In the genomic region with DNA sequence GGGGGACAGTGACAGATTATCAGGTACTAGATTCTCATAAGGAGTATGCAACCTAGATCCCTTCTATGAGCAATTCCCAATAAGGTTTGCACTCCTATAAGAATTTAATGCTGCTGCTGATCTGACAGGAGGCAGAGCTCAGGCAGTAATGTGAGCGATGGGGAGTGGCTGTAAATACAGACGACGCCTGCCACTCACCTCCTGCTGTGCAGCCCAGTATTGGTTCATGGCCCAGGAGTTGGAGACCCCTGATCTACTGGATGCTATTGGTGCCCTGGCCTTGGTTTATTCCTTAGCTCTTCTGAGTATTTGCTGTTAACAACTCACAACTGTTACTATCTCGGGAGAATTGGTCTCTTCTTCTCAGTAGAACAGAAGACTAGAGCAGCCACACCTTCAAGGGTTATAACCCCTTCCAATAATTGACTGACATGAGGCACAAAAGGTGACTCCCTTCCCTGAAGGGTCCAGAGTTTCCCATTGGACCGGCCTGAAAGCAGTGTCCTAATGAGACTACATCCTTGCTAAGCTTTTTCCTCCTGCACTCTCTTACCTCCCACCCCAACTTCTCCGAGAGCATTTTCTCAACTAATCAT, we compare ENCODE assay signal across 16 cellular contexts. TPM values are rescaled to one million over a fixed set of nuclear protein-coding genes. Genes with fewer than 3 reads are reported as not detected.
DNase-seq lines count a peak whose midpoint lies in the region; ATAC-seq, FAIRE-seq and TF ChIP-seq lines count a peak whose summit lies in the region.
"Had no signal": no experiment of that assay in that cellular context is flagged by ENCODE, and none has a peak within 500 bp of the region (broad histone marks: within the 10 kb centered on the region; RNA-seq: fewer than 3 reads in every experiment).

No MANE protein-coding gene starts in this region.

- no peaks in the 10 kb centered on the region for H3K9me3 Mint-ChIP-seq in natural killer cell treated with Interleukin-12 subunit alpha and Interleukin-12 subunit beta and Interleukin-15 and Interleukin-18, amount 100 ng/mL, for 72 hours

- H3K4me3 ChIP-seq in PC-9 (no peak overlapping the region), esophagus (ENCODE audit: low read depth in 1 of 2, low read length in 2 of 2) (no peak overlapping the region), small intestine (ENCODE audit: low read depth in 1 of 2, low read length in 2 of 2) (peak overlapping the region in 1 of 2 donors; percentile 19)

- no peaks in the 10 kb centered on the region for H3K36me3 ChIP-seq in PC-9 (ENCODE audit: low read depth)
- no peaks in the 10 kb centered on the region for H3K36me3 ChIP-seq in esophagus (ENCODE audit: control insufficient read depth in 2 of 2, insufficient read depth in 2 of 2, low read length in 1 of 2)
- H3K36me3 ChIP-seq in small intestine (ENCODE audit: control insufficient read depth in 2 of 2, insufficient read depth in 2 of 2, low read length in 2 of 2), result no peaks in the 10 kb centered on the region

- no TSS peak for BruUV-seq in PC-9 (replicated peaks; lab: Mats Ljungman, UMichigan)

- H3K79me2 ChIP-seq in PC-9 (ENCODE audit: low read depth), result no peaks in the 10 kb centered on the region

- no peaks in the 10 kb centered on the region for H3K9me2 ChIP-seq in PC-9 (ENCODE audit: insufficient read depth)

- WGBS in esophagus, 2 donors, result 66 to 87% methylated on average over 6 of the region's 6 CpGs
- 19 to 57% (median 43%) methylated on average over 6 of the region's 6 CpGs for WGBS in small intestine, 3 donors

- H3K4me1 ChIP-seq in PC-9 (replicated peaks; ENCODE audit: insufficient read depth), result peaks cover 19% of the 10 kb centered on the region
- no peaks in the 10 kb centered on the region for H3K4me1 ChIP-seq in esophagus (ENCODE audit: control insufficient read depth in 2 of 2, insufficient read depth in 2 of 2, low read length in 1 of 2)
- H3K4me1 ChIP-seq in small intestine (ENCODE audit: control insufficient read depth in 2 of 2, insufficient read depth in 1 of 2, low read depth in 1 of 2, low read length in 1 of 2), result peaks cover 0 to 2% of the 10 kb centered on the region in 2 donors

- H2AFZ ChIP-seq in PC-9, result no peak overlapping the region

- H3K27ac Mint-ChIP-seq in natural killer cell treated with Interleukin-12 subunit alpha and Interleukin-12 subunit beta and Interleukin-15 and Interleukin-18, amount 100 ng/mL, for 72 hours, result peak overlapping the region in 1 of 2 donors; percentile 19

- ATAC-seq in natural killer cell treated with Interleukin-12 subunit alpha and Interleukin-12 subunit beta and Interleukin-15 and Interleukin-18, amount 100 ng/mL, for 72 hours, result no peak

- POLR2A ChIA-PET in PC-9 (lab: Charles Lee; ENCODE audit: unreplicated experiment), result interaction anchor here (0.6 kb wide), 3 partner anchors 40 to 1147 kb away, joined by 3 to 4 read pairs (median 3); a partner anchor contains a TSS

- intact Hi-C loops in PC-9 (cut with micrococcal nuclease; ENCODE audit: unreplicated experiment), result loop anchor here (1.0 kb wide), 1 partner anchor 44 kb away; no protein-coding TSS in a partner anchor

- no peaks in the 10 kb centered on the region for H3K36me3 Mint-ChIP-seq in natural killer cell treated with Interleukin-12 subunit alpha and Interleukin-12 subunit beta and Interleukin-15 and Interleukin-18, amount 100 ng/mL, for 72 hours

- TF ChIP-seq CTCF in PC-9 (conservative IDR thresholded peaks at IDR 0.05), result no peak

- H3K27me3 Mint-ChIP-seq in natural killer cell treated with Interleukin-12 subunit alpha and Interleukin-12 subunit beta and Interleukin-15 and Interleukin-18, amount 100 ng/mL, for 72 hours, result no peaks in the 10 kb centered on the region

- FAIRE-seq in small intestine (lab: Jason Lieb, UNC), result no peak

- DNase-seq in NCI-H146 (lab: John Stamatoyannopoulos, UW) (peak; percentile 28), NCI-H146 treated with DMSO at 0.1 percent for 48 hours (lab: John Stamatoyannopoulos, UW; ENCODE audit: unreplicated experiment) (no peak), PC-9 (no peak), small intestine (peak; percentile 63), NOMO-1 (lab: John Stamatoyannopoulos, UW; ENCODE audit: unreplicated experiment in 2 of 2) (no peak)
- no peak for DNase-seq in natural killer cell treated with Interleukin-12 subunit alpha and Interleukin-12 subunit beta and Interleukin-15 and Interleukin-18, amount 100 ng/mL, for 72 hours (ENCODE audit: low spot score)
- DNase-seq in activated CD4-positive, alpha-beta T cell treated with anti-CD3 and anti-CD28 coated beads for 4 hours, result no peak
- DNase-seq: C1 segment of cervical spinal cord, DND-41, GF-D8, H7, NCI-H1694, NCI-H345, NCI-H774, SHP77 treated with DMSO at 0.1 percent for 48 hours had no signal

- peaks cover 8% of the 10 kb centered on the region in 2 donors for H3K4me1 Mint-ChIP-seq in natural killer cell treated with Interleukin-12 subunit alpha and Interleukin-12 subunit beta and Interleukin-15 and Interleukin-18, amount 100 ng/mL, for 72 hours (ENCODE audit: low read depth in 2 of 2)

- H3K4me2 ChIP-seq in PC-9, result peak overlapping the region; percentile 41

- no peaks in the 10 kb centered on the region for H3K27me3 ChIP-seq in PC-9 (ENCODE audit: insufficient read depth, low read depth)
- H3K27me3 ChIP-seq in esophagus (ENCODE audit: control insufficient read depth in 1 of 2, insufficient read depth in 2 of 2, low read length in 2 of 2), result no peaks in the 10 kb centered on the region
- no peaks in the 10 kb centered on the region for H3K27me3 ChIP-seq in small intestine (ENCODE audit: control insufficient read depth in 2 of 2, insufficient read depth in 2 of 2, low read length in 2 of 2)

- CTCF ChIA-PET in PC-9 (lab: Charles Lee), result no interaction called here

- H3K27ac ChIP-seq in PC-9, result peak overlapping the region; percentile 58
- H3K27ac ChIP-seq in esophagus (ENCODE audit: low read depth in 2 of 2, low read length in 1 of 2), result peak overlapping the region; percentile 2 to 21
- peak overlapping the region; percentile 74 to 89 for H3K27ac ChIP-seq in small intestine (ENCODE audit: low read depth in 1 of 2, low read length in 1 of 2)

- H4K20me1 ChIP-seq in PC-9 (ENCODE audit: insufficient read depth), result no peaks in the 10 kb centered on the region

- H3K9me3 ChIP-seq in PC-9 (ENCODE audit: insufficient read depth, low read depth) (no peaks in the 10 kb centered on the region), esophagus (ENCODE audit: control insufficient read depth in 2 of 2, insufficient read depth in 1 of 2, low read depth in 1 of 2, low read length in 1 of 2) (no peaks in the 10 kb centered on the region), small intestine (ENCODE audit: control insufficient read depth, low read depth) (no peaks in the 10 kb centered on the region)

- peaks cover 8% of the 10 kb centered on the region for H3F3A ChIP-seq in PC-9 (ENCODE audit: insufficient read depth, low read depth)

- no peak overlapping the region for H3K4me3 Mint-ChIP-seq in natural killer cell treated with Interleukin-12 subunit alpha and Interleukin-12 subunit beta and Interleukin-15 and Interleukin-18, amount 100 ng/mL, for 72 hours

RNA-seq across cellular contexts. Expression of a gene that starts 35.0 kb away (rescaled TPM):
- 35.2 and 40.4 TPM in 2 replicates for total RNA-seq in PC-9 (2021)
- polyA plus RNA-seq in esophagus, result 10 to 100 TPM; 11.1 to 24.3 TPM
- polyA plus RNA-seq in small intestine, result 10 to 100 TPM in 2 of 3 donors, 1 to 10 TPM in 1; 7.6 to 14.9 (median 11.0) TPM
- total RNA-seq in natural killer cell treated with Interleukin-12 subunit alpha and Interleukin-12 subunit beta and Interleukin-15 and Interleukin-18, amount 100 ng/mL, for 72 hours, result 10 to 100 TPM; 50.1 to 79.4 TPM

RNA-seq across cellular contexts. Expression of a gene that starts 39.9 kb away (rescaled TPM):
- total RNA-seq in PC-9 (2021), result 47.9 and 48.4 TPM in 2 replicates
- polyA plus RNA-seq in esophagus (10 to 100 TPM; 37.5 to 45.5 TPM), small intestine (10 to 100 TPM; 34.6 to 59.3 (median 37.0) TPM)
- total RNA-seq in natural killer cell treated with Interleukin-12 subunit alpha and Interleukin-12 subunit beta and Interleukin-15 and Interleukin-18, amount 100 ng/mL, for 72 hours, result 100 to 1,000 TPM in 1 of 2 donors, 10 to 100 TPM in 1; 54.1 to 110 TPM

Comparison
In these comparisons a context has a peak if more than half of its experiments do, and no peak if none do; other contexts are left out.
1. DNase-seq: peak in NCI-H146 (single experiment) and small intestine (single experiment); none in NCI-H146 treated with DMSO at 0.1 percent for 48 hours (single experiment), PC-9 (0 of 2), natural killer cell treated with Interleukin-12 subunit alpha and Interleukin-12 subunit beta and Interleukin-15 and Interleukin-18, amount 100 ng/mL, for 72 hours (single experiment), activated CD4-positive, alpha-beta T cell treated with anti-CD3 and anti-CD28 coated beads for 4 hours (0 of 2) and NOMO-1 (0 of 2).
2. H3K27ac ChIP-seq: peak in every context shown above with its lines; median percentile 82 in small intestine; 58 in PC-9; 12 in esophagus.